Comparison of ENCODE assay signal across 16 cellular contexts in the genomic region with DNA sequence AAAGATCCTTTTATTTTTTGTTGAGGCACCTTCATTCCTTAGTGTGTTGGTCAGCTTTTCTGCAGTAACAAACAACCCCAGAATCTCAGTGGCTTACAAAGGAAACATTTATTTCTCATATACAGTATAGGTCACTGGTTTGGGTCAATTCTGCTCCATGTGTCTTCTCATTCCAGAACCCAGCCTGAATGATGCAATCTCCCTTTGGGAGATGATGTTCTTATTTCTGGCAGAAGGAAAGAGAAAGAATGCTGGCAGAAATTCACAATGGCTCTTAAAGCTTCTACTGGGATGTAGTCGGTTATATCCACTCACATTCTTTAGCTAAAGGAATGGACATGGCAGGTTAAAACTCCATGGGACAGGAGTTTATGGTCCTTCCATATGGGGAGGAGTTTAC. TPM values are rescaled to one million over a fixed set of nuclear protein-coding genes. Genes with fewer than 3 reads are reported as not detected.
DNase-seq lines count a peak whose midpoint lies in the region; ATAC-seq and TF ChIP-seq lines count a peak whose summit lies in the region.
"Had no signal": no experiment of that assay in that cellular context is flagged by ENCODE, and none has a peak within 500 bp of the region (broad histone marks: within the 10 kb centered on the region; RNA-seq: fewer than 3 reads in every experiment).

No MANE protein-coding gene starts in this region.

- H3K9me3 ChIP-seq in heart left ventricle (no peaks in the 10 kb centered on the region), aorta (ENCODE audit: control insufficient read depth, low read length) (no peaks in the 10 kb centered on the region)
- H3K9me3 ChIP-seq: BE2C had no signal

- intact Hi-C loops in heart left ventricle (cut with DNase I) (loop anchor here in 1 of 10 donors (5.0 kb wide), 1 partner anchor 1411 kb away; no protein-coding TSS in a partner anchor), cardiac septum (cut with DNase I) (no loop called here), aorta (cut with DNase I) (no loop called here)

- H3K27me3 ChIP-seq in heart left ventricle (peaks cover 0 to 4% (median 0%) of the 10 kb centered on the region in 9 donors), aorta (ENCODE audit: control insufficient read depth in 1 of 2, insufficient read depth in 2 of 2, low read length in 1 of 2) (no peaks in the 10 kb centered on the region)
- H3K27me3 ChIP-seq: BE2C had no signal

- no peak for TF ChIP-seq POLR2A in heart left ventricle (IDR thresholded peaks at IDR 0.05)

- ATAC-seq in heart left ventricle (peak in 3 of 4 donors; percentile 39 to 71 (median 39)), aorta (ENCODE audit: low FRiP score) (no peak)

- WGBS in heart left ventricle, 4 donors = 26 to 49% (median 46%) methylated on average over 1 of the region's 1 CpG
- WGBS in aorta, 2 donors = 6 to 18% methylated on average over 1 of the region's 1 CpG

- no peak overlapping the region for H3K27ac ChIP-seq in heart left ventricle
- H3K27ac ChIP-seq in aorta (ENCODE audit: low read depth in 1 of 2, low read length in 2 of 2) = no peak overlapping the region

- TF ChIP-seq CTCF in heart left ventricle (IDR thresholded peaks at IDR 0.05) = no peak
- no peak for TF ChIP-seq CTCF in cardiac fibroblast (IDR thresholded peaks at IDR 0.05; ENCODE audit: low read depth, low read length)
- TF ChIP-seq CTCF in fibroblast of villous mesenchyme (IDR thresholded peaks at IDR 0.05; ENCODE audit: insufficient read depth, low read depth, low read length) = no peak

- no peak overlapping the region for H3K4me3 ChIP-seq in heart left ventricle
- no peak overlapping the region for H3K4me3 ChIP-seq in cardiac fibroblast (replicated peaks in 1 of 2; ENCODE audit: low read depth in 2 of 2, low read length in 2 of 2)
- H3K4me3 ChIP-seq in fibroblast of villous mesenchyme (ENCODE audit: low read depth, low read length) = no peak overlapping the region
- H3K4me3 ChIP-seq in aorta (ENCODE audit: low read length in 2 of 2) = no peak overlapping the region

- no peaks in the 10 kb centered on the region for H3K36me3 ChIP-seq in heart left ventricle
- no peaks in the 10 kb centered on the region for H3K36me3 ChIP-seq in aorta (ENCODE audit: control insufficient read depth in 1 of 2, insufficient read depth in 2 of 2, low read length in 1 of 2)
- H3K36me3 ChIP-seq: BE2C had no signal

- H3K4me1 ChIP-seq in heart left ventricle (no peaks in the 10 kb centered on the region), aorta (ENCODE audit: control insufficient read depth in 1 of 2, insufficient read depth in 2 of 2, low read length in 2 of 2) (no peaks in the 10 kb centered on the region)
- H3K4me1 ChIP-seq: BE2C had no signal

- peak in 1 of 5 donors; percentile 8 for DNase-seq in heart left ventricle
- DNase-seq in cardiac septum (ENCODE audit: low spot score) = no peak
- peak; percentile 67 to 82 for DNase-seq in cardiac fibroblast (ENCODE audit: low read depth in 2 of 2)
- DNase-seq in fibroblast of villous mesenchyme (ENCODE audit: low read depth) = peak; percentile 13
- DNase-seq in HuH-7 (ENCODE audit: low spot score) = no peak
- no peak for DNase-seq in effector CD4-positive, alpha-beta T cell
- no peak for DNase-seq in aorta
- no peak for DNase-seq in kidney glomerular epithelial cell (lab: John Stamatoyannopoulos, UW)
- DNase-seq: BE2C; CD4-positive, alpha-beta memory T cell; DMS79 treated with DMSO at 0.1 percent for 48 hours; GDM1; H7; NCI-H1436; NCI-H2029 treated with DMSO at 0.1 percent for 48 hours; NCI-H510A treated with DMSO at 0.1 percent for 48 hours had no signal

RNA-seq across cellular contexts. Expression of a gene that starts 42.3 kb away (rescaled TPM):
- 10 to 100 TPM; 57.4 to 83.9 (median 72.6) TPM for total RNA-seq in heart left ventricle
- 10 to 100 TPM; 20.7 to 58.9 TPM for polyA plus RNA-seq in heart left ventricle
- 87.6 TPM for total RNA-seq in cardiac septum
- 35.4 and 50.1 TPM in 2 replicates for total RNA-seq in fibroblast of villous mesenchyme
- 100 to 1,000 TPM; 131 to 134 TPM for total RNA-seq in aorta
- 100 to 1,000 TPM; 114 to 115 TPM for polyA plus RNA-seq in aorta

Comparison
In these comparisons a context has a peak if more than half of its experiments do, and no peak if none do; other contexts are left out.
1. DNase-seq: peak in cardiac fibroblast (2 of 2) and fibroblast of villous mesenchyme (single experiment); none in cardiac septum (single experiment), HuH-7 (single experiment), effector CD4-positive, alpha-beta T cell (single experiment), aorta (0 of 2) and kidney glomerular epithelial cell (single experiment).